Comparison of ENCODE assay signal across 19 cellular contexts in the genomic region with DNA sequence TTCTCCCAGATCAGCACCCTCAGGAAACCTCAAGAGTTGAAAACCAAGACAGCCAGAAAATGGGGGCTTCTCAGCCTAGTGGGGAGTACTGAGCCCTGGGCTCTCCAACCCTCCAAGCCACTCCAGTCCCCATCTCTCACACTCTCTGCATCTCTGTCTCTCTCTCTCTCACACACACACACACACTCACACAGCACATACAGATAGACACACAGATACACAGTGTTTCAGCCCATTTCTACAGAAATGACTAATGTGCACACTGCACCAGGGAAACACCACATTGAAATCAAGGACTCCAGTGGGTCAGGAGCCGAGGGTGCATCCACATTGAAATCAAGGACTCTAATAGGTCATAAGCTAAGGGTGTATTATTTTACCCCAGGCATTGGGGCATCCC.
DNase-seq lines count a peak whose midpoint lies in the region; ATAC-seq and TF ChIP-seq lines count a peak whose summit lies in the region.
"Had no signal": no experiment of that assay in that cellular context is flagged by ENCODE, and none has a peak within 500 bp of the region (broad histone marks: within the 10 kb centered on the region; RNA-seq: fewer than 3 reads in every experiment).

No MANE protein-coding gene starts in this region.

- H3K4me3 ChIP-seq in PC-9: no peak overlapping the region

- no peaks in the 10 kb centered on the region for H3K4me1 ChIP-seq in PC-9 (replicated peaks; ENCODE audit: insufficient read depth)

- no peaks in the 10 kb centered on the region for H3K36me3 ChIP-seq in PC-9 (ENCODE audit: low read depth)

- H3K9me3 ChIP-seq in T-helper 17 cell (ENCODE audit: control insufficient read depth, low read length, poor library complexity, severe bottlenecking) (no peaks in the 10 kb centered on the region), PC-9 (ENCODE audit: insufficient read depth, low read depth) (no peaks in the 10 kb centered on the region)

- H3K79me2 ChIP-seq in PC-9 (ENCODE audit: low read depth): no peaks in the 10 kb centered on the region

- peak overlapping the region; percentile 18 to 34 for H3K27ac Mint-ChIP-seq in activated naive CD4-positive, alpha-beta T cell treated with anti-CD3 and anti-CD28 coated beads, Interleukin-2, amount 50 U/mL, for 72 hours
- H3K27ac Mint-ChIP-seq in T-helper 17 cell (peak overlapping the region; percentile 11), endothelial cell (ENCODE audit: unreplicated experiment) (no peak overlapping the region)
- peak overlapping the region; percentile 4 for H3K27ac Mint-ChIP-seq in stimulated activated naive CD8-positive, alpha-beta T cell treated with anti-CD3 and anti-CD28 coated beads, Interleukin-15, Interleukin-2, amounts not matched to agents 100 ng/mL and 50 ng/mL, for 24 hours

- peak in 1 of 2 donors; percentile 55 for ATAC-seq in activated naive CD4-positive, alpha-beta T cell treated with anti-CD3 and anti-CD28 coated beads, Interleukin-2, amount 50 U/mL, for 72 hours
- ATAC-seq in T-helper 17 cell: peak; percentile 8
- ATAC-seq: HepG2, Panc1 had no signal

- CTCF ChIA-PET in PC-9 (lab: Charles Lee): no interaction called here

- H3K27me3 Mint-ChIP-seq in T-helper 17 cell: peaks cover 21% of the 10 kb centered on the region
- peaks cover 10% of the 10 kb centered on the region for H3K27me3 Mint-ChIP-seq in endothelial cell (ENCODE audit: unreplicated experiment)
- H3K27me3 Mint-ChIP-seq in stimulated activated naive CD8-positive, alpha-beta T cell treated with anti-CD3 and anti-CD28 coated beads, Interleukin-15, Interleukin-2, amounts not matched to agents 100 ng/mL and 50 ng/mL, for 24 hours: peaks cover 8% of the 10 kb centered on the region

- no peaks in the 10 kb centered on the region for H3K9me2 ChIP-seq in PC-9 (ENCODE audit: insufficient read depth)

- H3K4me3 Mint-ChIP-seq in T-helper 17 cell: peak overlapping the region; percentile 82
- peak overlapping the region; percentile 17 for H3K4me3 Mint-ChIP-seq in endothelial cell (ENCODE audit: unreplicated experiment)
- no peak overlapping the region for H3K4me3 Mint-ChIP-seq in stimulated activated naive CD8-positive, alpha-beta T cell treated with anti-CD3 and anti-CD28 coated beads, Interleukin-15, Interleukin-2, amounts not matched to agents 100 ng/mL and 50 ng/mL, for 24 hours

- H3K27me3 ChIP-seq in PC-9 (ENCODE audit: insufficient read depth, low read depth): no peaks in the 10 kb centered on the region

- no peaks in the 10 kb centered on the region for H3K36me3 Mint-ChIP-seq in activated naive CD4-positive, alpha-beta T cell treated with anti-CD3 and anti-CD28 coated beads, Interleukin-2, amount 50 U/mL, for 72 hours
- peaks cover 5% of the 10 kb centered on the region for H3K36me3 Mint-ChIP-seq in T-helper 17 cell (ENCODE audit: low read depth)
- peaks cover 7% of the 10 kb centered on the region for H3K36me3 Mint-ChIP-seq in endothelial cell (ENCODE audit: low read depth, unreplicated experiment)
- H3K36me3 Mint-ChIP-seq in stimulated activated naive CD8-positive, alpha-beta T cell treated with anti-CD3 and anti-CD28 coated beads, Interleukin-15, Interleukin-2, amounts not matched to agents 100 ng/mL and 50 ng/mL, for 24 hours (ENCODE audit: low read depth): no peaks in the 10 kb centered on the region
- H3K36me3 Mint-ChIP-seq: CD4-positive, CD25-positive, alpha-beta regulatory T cell had no signal

- POLR2A ChIA-PET in PC-9 (lab: Charles Lee; ENCODE audit: unreplicated experiment): no interaction called here

- no peak overlapping the region for H3K4me2 ChIP-seq in PC-9

- H2AFZ ChIP-seq in PC-9: no peak overlapping the region

- BruUV-seq in PC-9 (replicated peaks; lab: Mats Ljungman, UMichigan): no TSS peak

- TF ChIP-seq CTCF in endothelial cell (IDR thresholded peaks at IDR 0.05; ENCODE audit: unreplicated experiment) (no peak), PC-9 (conservative IDR thresholded peaks at IDR 0.05) (no peak)

- no peaks in the 10 kb centered on the region for H3F3A ChIP-seq in PC-9 (ENCODE audit: insufficient read depth, low read depth)

- H3K9me3 Mint-ChIP-seq in activated naive CD4-positive, alpha-beta T cell treated with anti-CD3 and anti-CD28 coated beads, Interleukin-2, amount 50 U/mL, for 72 hours: no peaks in the 10 kb centered on the region
- no peaks in the 10 kb centered on the region for H3K9me3 Mint-ChIP-seq in endothelial cell (ENCODE audit: unreplicated experiment)
- H3K9me3 Mint-ChIP-seq in stimulated activated naive CD8-positive, alpha-beta T cell treated with anti-CD3 and anti-CD28 coated beads, Interleukin-15, Interleukin-2, amounts not matched to agents 100 ng/mL and 50 ng/mL, for 24 hours: no peaks in the 10 kb centered on the region
- H3K9me3 Mint-ChIP-seq: CD4-positive, CD25-positive, alpha-beta regulatory T cell had no signal

- intact Hi-C loops in PC-9 (cut with micrococcal nuclease; ENCODE audit: unreplicated experiment): no loop called here

- no peak overlapping the region for H3K27ac ChIP-seq in PC-9

- no peak for DNase-seq in activated naive CD4-positive, alpha-beta T cell treated with anti-CD3 and anti-CD28 coated beads, Interleukin-2, amount 50 U/mL, for 72 hours (ENCODE audit: low spot score in 2 of 2)
- DNase-seq in activated naive CD4-positive, alpha-beta T cell treated with Interleukin-2 at 50 U/mL for 16 hours: no peak
- DNase-seq in T-helper 17 cell (no peak), endothelial cell (ENCODE audit: low spot score) (no peak), PC-9 (no peak), germinal center (ENCODE audit: low spot score) (no peak)
- DNase-seq: ACHN, AML-193, Calu3, DMS53, KG1, NCI-H1092, NCI-H146, NCI-H2081 treated with DMSO at 0.1 percent for 48 hours, NCI-H524 treated with DMSO at 0.1 percent for 48 hours had no signal

- no peaks in the 10 kb centered on the region for H4K20me1 ChIP-seq in PC-9 (ENCODE audit: insufficient read depth)

- peaks cover 11% of the 10 kb centered on the region for H3K4me1 Mint-ChIP-seq in T-helper 17 cell
- H3K4me1 Mint-ChIP-seq in endothelial cell (ENCODE audit: unreplicated experiment): peaks cover 37% of the 10 kb centered on the region
- H3K4me1 Mint-ChIP-seq in stimulated activated naive CD8-positive, alpha-beta T cell treated with anti-CD3 and anti-CD28 coated beads, Interleukin-15, Interleukin-2, amounts not matched to agents 100 ng/mL and 50 ng/mL, for 24 hours (ENCODE audit: low read depth): peaks cover 8% of the 10 kb centered on the region
